Comparison of ENCODE assay signal across 1 cellular context in genomic region chr17:35725058-35725457, GRCh38.
TF ChIP-seq lines count a peak whose summit lies in the region.

No MANE protein-coding gene starts in this region.

TF ChIP-seq in GM23338, 12 proteins besides CTCF, POLR2A, EP300 and RAD21 (continued from another document):
- TF ChIP-seq ZNF462 (CRISPR knock-in tag; IDR thresholded peaks at IDR 0.05): no peak
- TF ChIP-seq NANOG (IDR thresholded peaks at IDR 0.05; ENCODE audit: borderline replicate concordance): no peak
- no peak for TF ChIP-seq JUNB (IDR thresholded peaks at IDR 0.05; ENCODE audit: unreplicated experiment)
